12 cellular contexts compared by ENCODE assay signal in the genomic region with DNA sequence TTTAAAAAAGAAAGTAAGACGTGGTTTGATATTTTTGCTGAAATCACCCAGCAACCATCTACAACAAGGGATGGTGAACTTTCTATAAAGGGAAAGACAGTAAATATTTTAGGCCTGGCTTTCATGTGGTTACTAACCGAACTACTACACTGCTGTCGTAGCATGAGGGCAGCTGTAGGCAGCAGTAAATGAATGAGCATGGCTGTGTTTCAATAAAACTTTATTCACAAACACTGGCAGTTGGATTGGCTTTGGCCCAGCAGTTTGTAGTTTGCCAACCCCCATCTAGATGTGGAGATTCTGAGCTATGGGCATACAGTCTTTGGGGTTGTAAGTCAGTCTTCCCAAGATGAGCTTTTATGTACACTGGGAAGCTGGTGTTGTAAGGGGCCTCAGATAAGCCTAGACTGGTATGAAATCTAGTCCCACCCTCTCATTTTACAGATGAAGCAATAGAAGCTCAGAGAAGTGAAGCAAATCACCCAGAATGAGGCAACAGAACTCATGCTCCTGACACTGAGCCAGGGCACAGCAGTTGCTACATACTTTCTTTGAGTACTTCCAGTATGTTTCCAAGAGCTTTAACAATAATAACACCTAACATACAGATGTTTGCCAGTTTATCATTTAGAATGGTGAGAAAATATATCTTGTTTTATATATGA.
DNase-seq lines count a peak whose midpoint lies in the region; TF ChIP-seq lines count a peak whose summit lies in the region.
"Had no signal": no experiment of that assay in that cellular context is flagged by ENCODE, and none has a peak within 500 bp of the region (broad histone marks: within the 10 kb centered on the region; RNA-seq: fewer than 3 reads in every experiment).

No MANE protein-coding gene starts in this region.

- intact Hi-C loops in colonic mucosa (cut with DNase I), result no loop called here
- intact Hi-C loops in CD14-positive monocyte (cut with micrococcal nuclease), result no loop called here

- H3K9me3 ChIP-seq in subcutaneous abdominal adipose tissue (ENCODE audit: control insufficient read depth in 5 of 5, low read length in 5 of 5), result peaks cover 0 to 8% (median 0%) of the 10 kb centered on the region in 5 donors
- H3K9me3 ChIP-seq in colonic mucosa, result no peaks in the 10 kb centered on the region

- H3K9ac ChIP-seq in subcutaneous abdominal adipose tissue (ENCODE audit: low read length in 5 of 5), result peak overlapping the region in 1 of 5 donors; percentile 18
- no peak overlapping the region for H3K9ac ChIP-seq in colonic mucosa (ENCODE audit: low read depth in 2 of 2, low read length in 2 of 2)

- peaks cover 4% of the 10 kb centered on the region for H3K36me3 Mint-ChIP-seq in brain
- no peaks in the 10 kb centered on the region for H3K36me3 Mint-ChIP-seq in immature natural killer cell
- no peaks in the 10 kb centered on the region for H3K36me3 Mint-ChIP-seq in CD14-positive monocyte
- H3K36me3 Mint-ChIP-seq: type B pancreatic cell had no signal

- H3K9me3 Mint-ChIP-seq in brain (peaks cover 11 to 33% (median 15%) of the 10 kb centered on the region in 5 experiments), immature natural killer cell (peaks cover 0 to 12% (median 2%) of the 10 kb centered on the region in 6 donors), CD14-positive monocyte (peaks cover 0 to 3% (median 2%) of the 10 kb centered on the region in 7 donors)
- H3K9me3 Mint-ChIP-seq: dendritic cell treated with granulocyte-macrophage colony-stimulating factor and Interleukin-4, amounts not matched to agents 40 ng/mL and 50 ng/mL, for 4 days had no signal

- H3K4me3 Mint-ChIP-seq in brain, result no peak overlapping the region
- H3K4me3 Mint-ChIP-seq in immature natural killer cell, result no peak overlapping the region
- H3K4me3 Mint-ChIP-seq in CD14-positive monocyte, result no peak overlapping the region
- H3K4me3 Mint-ChIP-seq: dendritic cell treated with granulocyte-macrophage colony-stimulating factor and Interleukin-4, amounts not matched to agents 40 ng/mL and 50 ng/mL, for 4 days; type B pancreatic cell had no signal

- H3K4me3 ChIP-seq in subcutaneous abdominal adipose tissue (ENCODE audit: low read depth in 1 of 5, low read length in 5 of 5) (no peak overlapping the region), colonic mucosa (no peak overlapping the region)

- H3K4me1 ChIP-seq in subcutaneous abdominal adipose tissue (ENCODE audit: control insufficient read depth in 5 of 5, insufficient read depth in 5 of 5, low read length in 5 of 5), result peaks cover 13 to 60% (median 47%) of the 10 kb centered on the region in 5 donors
- no peaks in the 10 kb centered on the region for H3K4me1 ChIP-seq in colonic mucosa

- DNase-seq in GM04504 (ENCODE audit: low read depth) (peak; percentile 72), islet precursor cell (peak; percentile 7), immature natural killer cell (no peak), colonic mucosa (no peak), CD14-positive monocyte (ENCODE audit: low spot score) (no peak), NCI-H1436 treated with DMSO at 0.1 percent for 48 hours (lab: John Stamatoyannopoulos, UW) (no peak)
- DNase-seq: NCI-H526, T-helper 1 cell had no signal

- H3K27ac Mint-ChIP-seq in brain (peak overlapping the region in 4 of 5 experiments; percentile 33 to 96 (median 80)), immature natural killer cell (no peak overlapping the region), CD14-positive monocyte (no peak overlapping the region)
- H3K27ac Mint-ChIP-seq: dendritic cell treated with granulocyte-macrophage colony-stimulating factor and Interleukin-4, amounts not matched to agents 40 ng/mL and 50 ng/mL, for 4 days; type B pancreatic cell had no signal

- H3K27me3 Mint-ChIP-seq in brain (peaks cover 6% of the 10 kb centered on the region), immature natural killer cell (ENCODE audit: low read depth in 3 of 3) (peaks cover 0 to 2% (median 0%) of the 10 kb centered on the region in 3 donors), CD14-positive monocyte (ENCODE audit: low read depth in 3 of 3) (peaks cover 0 to 4% (median 0%) of the 10 kb centered on the region in 3 donors)
- H3K27me3 Mint-ChIP-seq: type B pancreatic cell had no signal

- H3K36me3 ChIP-seq in subcutaneous abdominal adipose tissue (ENCODE audit: control insufficient read depth in 5 of 5, insufficient read depth in 5 of 5, low read length in 5 of 5), result no peaks in the 10 kb centered on the region
- H3K36me3 ChIP-seq in colonic mucosa, result no peaks in the 10 kb centered on the region

- H3K27ac ChIP-seq in subcutaneous abdominal adipose tissue (ENCODE audit: low read depth, low read length), result peak overlapping the region; percentile 77
- no peak overlapping the region for H3K27ac ChIP-seq in colonic mucosa

- TF ChIP-seq CTCF in brain (conservative IDR thresholded peaks at IDR 0.05), result no peak
- TF ChIP-seq CTCF in colonic mucosa (IDR thresholded peaks at IDR 0.05), result no peak
- TF ChIP-seq CTCF in CD14-positive monocyte (IDR thresholded peaks at IDR 0.05), result no peak

- H3K27me3 ChIP-seq in subcutaneous abdominal adipose tissue (ENCODE audit: control insufficient read depth in 5 of 5, insufficient read depth in 4 of 5, low read length in 5 of 5), result no peaks in the 10 kb centered on the region
- no peaks in the 10 kb centered on the region for H3K27me3 ChIP-seq in colonic mucosa

- H3K4me1 Mint-ChIP-seq in brain (peaks cover 41% of the 10 kb centered on the region), immature natural killer cell (no peaks in the 10 kb centered on the region), CD14-positive monocyte (no peaks in the 10 kb centered on the region)

Comparison
In these comparisons a context has a peak if more than half of its experiments do, and no peak if none do; other contexts are left out.
1. DNase-seq: peak in GM04504 (single experiment) and islet precursor cell (single experiment); none in immature natural killer cell (0 of 3), colonic mucosa (single experiment), CD14-positive monocyte (single experiment) and NCI-H1436 treated with DMSO at 0.1 percent for 48 hours (single experiment).
2. H3K27ac Mint-ChIP-seq: peak in brain (4 of 5); none in immature natural killer cell (0 of 6) and CD14-positive monocyte (0 of 7).